Comparison of ENCODE assay signal across 1 cellular context in genomic region chr5:91379602-91380490, GRCh38.
TF ChIP-seq lines count a peak whose summit lies in the region.

No MANE protein-coding gene starts in this region.

TF ChIP-seq in HepG2, 621 proteins besides CTCF, POLR2A, EP300 and RAD21 (continued from another document and continues in another):
- TF ChIP-seq NFYC (CRISPR knock-in tag; IDR thresholded peaks at IDR 0.05) = peak; percentile 11; the same call in 1 of the 2 replicates
- no peak for TF ChIP-seq ZNF24 (IDR thresholded peaks at IDR 0.05)
- 0 out of 2 replicates have a peak, but pooled peaks have one; percentile 5 for TF ChIP-seq ZNF337 (CRISPR knock-in tag; IDR thresholded peaks at IDR 0.05; ENCODE audit: borderline replicate concordance, low read depth)
- no peak for TF ChIP-seq ZNF567 (CRISPR knock-in tag; IDR thresholded peaks at IDR 0.05; ENCODE audit: borderline replicate concordance)
- no peak for TF ChIP-seq ZNF841 (CRISPR knock-in tag; IDR thresholded peaks at IDR 0.05; ENCODE audit: borderline replicate concordance)
- TF ChIP-seq MAF1 (CRISPR knock-in tag; IDR thresholded peaks at IDR 0.05; ENCODE audit: borderline replicate concordance) = no peak
- TF ChIP-seq SETDB1 (CRISPR knock-in tag; IDR thresholded peaks at IDR 0.05; ENCODE audit: borderline replicate concordance) = no peak
- TF ChIP-seq ZNF674 (CRISPR knock-in tag; IDR thresholded peaks at IDR 0.05; ENCODE audit: low read depth) = no peak
- TF ChIP-seq ZNF605 (CRISPR knock-in tag; IDR thresholded peaks at IDR 0.05) = no peak
- no peak for TF ChIP-seq KDM3A (CRISPR knock-in tag; IDR thresholded peaks at IDR 0.05; ENCODE audit: low read depth)
- TF ChIP-seq CC2D1A (CRISPR knock-in tag; IDR thresholded peaks at IDR 0.05) = no peak
- no peak for TF ChIP-seq ELK4 (CRISPR knock-in tag; IDR thresholded peaks at IDR 0.05; ENCODE audit: borderline replicate concordance)
- no peak for TF ChIP-seq U2AF1 (optimal IDR thresholded peaks at IDR 0.05; ENCODE audit: low read depth, low read length)
- TF ChIP-seq ZNF788 (CRISPR knock-in tag; IDR thresholded peaks at IDR 0.05; ENCODE audit: borderline replicate concordance) = peak; percentile 27; the same call in 1 of the 2 replicates
- TF ChIP-seq TP53 (CRISPR knock-in tag; conservative IDR thresholded peaks at IDR 0.05) = no peak
- TF ChIP-seq TCF7L2 (IDR thresholded peaks at IDR 0.05; ENCODE audit: low read depth, low read length) = no peak
- TF ChIP-seq BCL3 (CRISPR knock-in tag; IDR thresholded peaks at IDR 0.05) = no peak
- no peak for TF ChIP-seq RFX1 (IDR thresholded peaks at IDR 0.05)
- TF ChIP-seq ZBTB37 (CRISPR knock-in tag; IDR thresholded peaks at IDR 0.05) = no peak
- no peak for TF ChIP-seq NR2C2 (CRISPR knock-in tag; IDR thresholded peaks at IDR 0.05; ENCODE audit: borderline replicate concordance)
- no peak for TF ChIP-seq RBM39 (IDR thresholded peaks at IDR 0.05; ENCODE audit: low read depth, low read length, poor library complexity, severe bottlenecking)
- peak; percentile 61 for TF ChIP-seq HNRNPLL (IDR thresholded peaks at IDR 0.05; ENCODE audit: low read depth, low read length, poor library complexity, severe bottlenecking)
- no peak for TF ChIP-seq ZKSCAN1 (IDR thresholded peaks at IDR 0.05; ENCODE audit: low read length)
- no peak for TF ChIP-seq ZBTB8A (CRISPR knock-in tag; IDR thresholded peaks at IDR 0.05; ENCODE audit: borderline replicate concordance, low read depth)
- no peak for TF ChIP-seq ZNF251 (CRISPR knock-in tag; IDR thresholded peaks at IDR 0.05)
- TF ChIP-seq TOE1 (CRISPR knock-in tag; IDR thresholded peaks at IDR 0.05) = no peak
- TF ChIP-seq AHR (CRISPR knock-in tag; IDR thresholded peaks at IDR 0.05) = no peak
- no peak for TF ChIP-seq TRAFD1 (CRISPR knock-in tag; IDR thresholded peaks at IDR 0.05; ENCODE audit: borderline replicate concordance)
- no peak for TF ChIP-seq POGZ (CRISPR knock-in tag; IDR thresholded peaks at IDR 0.05)
- no peak for TF ChIP-seq MTA3 (CRISPR knock-in tag; IDR thresholded peaks at IDR 0.05)
- no peak for TF ChIP-seq ZNF546 (CRISPR knock-in tag; conservative IDR thresholded peaks at IDR 0.05)
- TF ChIP-seq DDIT3 (CRISPR knock-in tag; IDR thresholded peaks at IDR 0.05) = no peak
- TF ChIP-seq TCF7 (IDR thresholded peaks at IDR 0.05; ENCODE audit: low read depth) = no peak
- TF ChIP-seq HES4 (CRISPR knock-in tag; IDR thresholded peaks at IDR 0.05; ENCODE audit: borderline replicate concordance) = peak; percentile 34; the same call in 1 of the 2 replicates
- TF ChIP-seq NFRKB (IDR thresholded peaks at IDR 0.05) = no peak
- no peak for TF ChIP-seq ZSCAN31 (CRISPR knock-in tag; IDR thresholded peaks at IDR 0.05; ENCODE audit: low read depth)
- no peak for TF ChIP-seq ZNF12 (CRISPR knock-in tag; IDR thresholded peaks at IDR 0.05)
- TF ChIP-seq TMF1 (CRISPR knock-in tag; IDR thresholded peaks at IDR 0.05; ENCODE audit: low read depth) = no peak
- TF ChIP-seq ZSCAN25 (CRISPR knock-in tag; IDR thresholded peaks at IDR 0.05) = no peak
- no peak for TF ChIP-seq ESRRA (CRISPR knock-in tag; IDR thresholded peaks at IDR 0.05; ENCODE audit: low read depth)
- TF ChIP-seq TFE3 (CRISPR knock-in tag; IDR thresholded peaks at IDR 0.05) = no peak
- no peak for TF ChIP-seq ZNF782 (CRISPR knock-in tag; IDR thresholded peaks at IDR 0.05; ENCODE audit: borderline replicate concordance)
- TF ChIP-seq IRF1 (CRISPR knock-in tag; IDR thresholded peaks at IDR 0.05; ENCODE audit: low read depth) = no peak
- no peak for TF ChIP-seq ZNF615 (CRISPR knock-in tag; IDR thresholded peaks at IDR 0.05; ENCODE audit: borderline replicate concordance)
- no peak for TF ChIP-seq ZNF160 (CRISPR knock-in tag; IDR thresholded peaks at IDR 0.05)
- no peak for TF ChIP-seq SP1 (IDR thresholded peaks at IDR 0.05)
- peak; percentile 79 for TF ChIP-seq SP1 (CRISPR knock-in tag; IDR thresholded peaks at IDR 0.05)
- TF ChIP-seq ZNF468 (CRISPR knock-in tag; IDR thresholded peaks at IDR 0.05) = no peak
- TF ChIP-seq ZNF121 (CRISPR knock-in tag; IDR thresholded peaks at IDR 0.05) = no peak
- no peak for TF ChIP-seq ZFAT (CRISPR knock-in tag; conservative IDR thresholded peaks at IDR 0.05)
- no peak for TF ChIP-seq SNRNP70 (IDR thresholded peaks at IDR 0.05; ENCODE audit: low read depth, low read length)
- TF ChIP-seq NFKBIZ (CRISPR knock-in tag; IDR thresholded peaks at IDR 0.05) = no peak
- no peak for TF ChIP-seq CHCHD3 (CRISPR knock-in tag; IDR thresholded peaks at IDR 0.05)
- no peak for TF ChIP-seq MLX (CRISPR knock-in tag; IDR thresholded peaks at IDR 0.05)
- TF ChIP-seq ZNF333 (CRISPR knock-in tag; IDR thresholded peaks at IDR 0.05; ENCODE audit: borderline replicate concordance) = no peak
- no peak for TF ChIP-seq ZNF407 (CRISPR knock-in tag; IDR thresholded peaks at IDR 0.05; ENCODE audit: not compliant biosample characterization)
- 0 out of 2 replicates have a peak, but pooled peaks have one; percentile 5 for TF ChIP-seq SRY (CRISPR knock-in tag; IDR thresholded peaks at IDR 0.05)
